1 cellular context compared by ENCODE assay signal in the genomic region with DNA sequence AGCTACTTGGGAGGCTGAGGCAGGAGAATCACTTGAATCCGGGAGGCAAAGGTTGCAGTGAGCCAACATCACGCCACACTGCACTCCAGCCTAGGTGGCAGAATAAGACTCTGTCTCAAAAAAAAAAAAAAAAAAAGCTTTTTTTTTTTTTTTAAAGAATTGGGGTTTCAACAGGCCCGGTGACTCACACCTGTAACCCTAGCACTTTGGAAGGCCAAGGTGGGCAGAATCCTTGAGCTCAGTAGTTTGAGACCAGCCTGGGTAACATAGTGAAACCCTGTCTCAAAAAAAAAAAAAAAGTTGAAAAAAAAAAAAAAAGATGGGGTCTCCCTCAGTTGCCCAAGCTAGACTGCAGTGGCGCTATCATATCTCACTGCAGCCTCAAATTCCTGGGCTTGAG.
TF ChIP-seq lines count a peak whose summit lies in the region.

No MANE protein-coding gene starts in this region.

TF ChIP-seq in A549, 52 proteins besides CTCF, POLR2A, EP300 and RAD21:
- TF ChIP-seq ZSCAN20 (CRISPR knock-in tag; IDR thresholded peaks at IDR 0.05): no peak
- no peak for TF ChIP-seq FOXS1 (CRISPR knock-in tag; IDR thresholded peaks at IDR 0.05)
- TF ChIP-seq ZNF302 (CRISPR knock-in tag; IDR thresholded peaks at IDR 0.05): no peak
- no peak for TF ChIP-seq CHD2 (IDR thresholded peaks at IDR 0.05; ENCODE audit: low read length, partially characterized antibody)
- TF ChIP-seq JUN (IDR thresholded peaks at IDR 0.05): no peak
- TF ChIP-seq, protein P1, sequence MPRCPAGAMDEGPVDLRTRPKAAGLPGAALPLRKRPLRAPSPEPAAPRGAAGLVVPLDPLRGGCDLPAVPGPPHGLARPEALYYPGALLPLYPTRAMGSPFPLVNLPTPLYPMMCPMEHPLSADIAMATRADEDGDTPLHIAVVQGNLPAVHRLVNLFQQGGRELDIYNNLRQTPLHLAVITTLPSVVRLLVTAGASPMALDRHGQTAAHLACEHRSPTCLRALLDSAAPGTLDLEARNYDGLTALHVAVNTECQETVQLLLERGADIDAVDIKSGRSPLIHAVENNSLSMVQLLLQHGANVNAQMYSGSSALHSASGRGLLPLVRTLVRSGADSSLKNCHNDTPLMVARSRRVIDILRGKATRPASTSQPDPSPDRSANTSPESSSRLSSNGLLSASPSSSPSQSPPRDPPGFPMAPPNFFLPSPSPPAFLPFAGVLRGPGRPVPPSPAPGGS (IDR thresholded peaks at IDR 0.05): no peak
- no peak for TF ChIP-seq MAZ (IDR thresholded peaks at IDR 0.05; ENCODE audit: borderline replicate concordance, low read depth, low read length)
- TF ChIP-seq, protein P2, sequence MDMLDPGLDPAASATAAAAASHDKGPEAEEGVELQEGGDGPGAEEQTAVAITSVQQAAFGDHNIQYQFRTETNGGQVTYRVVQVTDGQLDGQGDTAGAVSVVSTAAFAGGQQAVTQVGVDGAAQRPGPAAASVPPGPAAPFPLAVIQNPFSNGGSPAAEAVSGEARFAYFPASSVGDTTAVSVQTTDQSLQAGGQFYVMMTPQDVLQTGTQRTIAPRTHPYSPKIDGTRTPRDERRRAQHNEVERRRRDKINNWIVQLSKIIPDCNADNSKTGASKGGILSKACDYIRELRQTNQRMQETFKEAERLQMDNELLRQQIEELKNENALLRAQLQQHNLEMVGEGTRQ (IDR thresholded peaks at IDR 0.05): no peak
- no peak for TF ChIP-seq CEBPB (IDR thresholded peaks at IDR 0.05)
- TF ChIP-seq, protein P3, sequence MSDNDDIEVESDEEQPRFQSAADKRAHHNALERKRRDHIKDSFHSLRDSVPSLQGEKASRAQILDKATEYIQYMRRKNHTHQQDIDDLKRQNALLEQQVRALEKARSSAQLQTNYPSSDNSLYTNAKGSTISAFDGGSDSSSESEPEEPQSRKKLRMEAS (IDR thresholded peaks at IDR 0.05): no peak
- no peak for TF ChIP-seq FOSL2 (IDR thresholded peaks at IDR 0.05)
- no peak for TF ChIP-seq FOSL2 (CRISPR knock-in tag; IDR thresholded peaks at IDR 0.05)
- no peak for TF ChIP-seq TFCP2L1 (CRISPR knock-in tag; IDR thresholded peaks at IDR 0.05)
- TF ChIP-seq, protein P4, sequence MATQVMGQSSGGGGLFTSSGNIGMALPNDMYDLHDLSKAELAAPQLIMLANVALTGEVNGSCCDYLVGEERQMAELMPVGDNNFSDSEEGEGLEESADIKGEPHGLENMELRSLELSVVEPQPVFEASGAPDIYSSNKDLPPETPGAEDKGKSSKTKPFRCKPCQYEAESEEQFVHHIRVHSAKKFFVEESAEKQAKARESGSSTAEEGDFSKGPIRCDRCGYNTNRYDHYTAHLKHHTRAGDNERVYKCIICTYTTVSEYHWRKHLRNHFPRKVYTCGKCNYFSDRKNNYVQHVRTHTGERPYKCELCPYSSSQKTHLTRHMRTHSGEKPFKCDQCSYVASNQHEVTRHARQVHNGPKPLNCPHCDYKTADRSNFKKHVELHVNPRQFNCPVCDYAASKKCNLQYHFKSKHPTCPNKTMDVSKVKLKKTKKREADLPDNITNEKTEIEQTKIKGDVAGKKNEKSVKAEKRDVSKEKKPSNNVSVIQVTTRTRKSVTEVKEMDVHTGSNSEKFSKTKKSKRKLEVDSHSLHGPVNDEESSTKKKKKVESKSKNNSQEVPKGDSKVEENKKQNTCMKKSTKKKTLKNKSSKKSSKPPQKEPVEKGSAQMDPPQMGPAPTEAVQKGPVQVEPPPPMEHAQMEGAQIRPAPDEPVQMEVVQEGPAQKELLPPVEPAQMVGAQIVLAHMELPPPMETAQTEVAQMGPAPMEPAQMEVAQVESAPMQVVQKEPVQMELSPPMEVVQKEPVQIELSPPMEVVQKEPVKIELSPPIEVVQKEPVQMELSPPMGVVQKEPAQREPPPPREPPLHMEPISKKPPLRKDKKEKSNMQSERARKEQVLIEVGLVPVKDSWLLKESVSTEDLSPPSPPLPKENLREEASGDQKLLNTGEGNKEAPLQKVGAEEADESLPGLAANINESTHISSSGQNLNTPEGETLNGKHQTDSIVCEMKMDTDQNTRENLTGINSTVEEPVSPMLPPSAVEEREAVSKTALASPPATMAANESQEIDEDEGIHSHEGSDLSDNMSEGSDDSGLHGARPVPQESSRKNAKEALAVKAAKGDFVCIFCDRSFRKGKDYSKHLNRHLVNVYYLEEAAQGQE (IDR thresholded peaks at IDR 0.05): no peak
- TF ChIP-seq GATA3 (IDR thresholded peaks at IDR 0.05; ENCODE audit: borderline replicate concordance): no peak
- TF ChIP-seq, protein P5, sequence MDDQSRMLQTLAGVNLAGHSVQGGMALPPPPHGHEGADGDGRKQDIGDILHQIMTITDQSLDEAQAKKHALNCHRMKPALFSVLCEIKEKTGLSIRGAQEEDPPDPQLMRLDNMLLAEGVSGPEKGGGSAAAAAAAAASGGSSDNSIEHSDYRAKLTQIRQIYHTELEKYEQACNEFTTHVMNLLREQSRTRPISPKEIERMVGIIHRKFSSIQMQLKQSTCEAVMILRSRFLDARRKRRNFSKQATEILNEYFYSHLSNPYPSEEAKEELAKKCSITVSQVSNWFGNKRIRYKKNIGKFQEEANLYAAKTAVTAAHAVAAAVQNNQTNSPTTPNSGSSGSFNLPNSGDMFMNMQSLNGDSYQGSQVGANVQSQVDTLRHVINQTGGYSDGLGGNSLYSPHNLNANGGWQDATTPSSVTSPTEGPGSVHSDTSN (IDR thresholded peaks at IDR 0.05): no peak
- no peak for TF ChIP-seq EHMT2 (IDR thresholded peaks at IDR 0.05; ENCODE audit: low read depth)
- no peak for TF ChIP-seq MYC (IDR thresholded peaks at IDR 0.05; ENCODE audit: borderline replicate concordance, low read length)
- no peak for TF ChIP-seq ESRRA (IDR thresholded peaks at IDR 0.05; ENCODE audit: borderline replicate concordance, low read length)
TF ChIP-seq in A549: peak in this region for 0.
